7 cellular contexts compared by ENCODE assay signal in the genomic region with DNA sequence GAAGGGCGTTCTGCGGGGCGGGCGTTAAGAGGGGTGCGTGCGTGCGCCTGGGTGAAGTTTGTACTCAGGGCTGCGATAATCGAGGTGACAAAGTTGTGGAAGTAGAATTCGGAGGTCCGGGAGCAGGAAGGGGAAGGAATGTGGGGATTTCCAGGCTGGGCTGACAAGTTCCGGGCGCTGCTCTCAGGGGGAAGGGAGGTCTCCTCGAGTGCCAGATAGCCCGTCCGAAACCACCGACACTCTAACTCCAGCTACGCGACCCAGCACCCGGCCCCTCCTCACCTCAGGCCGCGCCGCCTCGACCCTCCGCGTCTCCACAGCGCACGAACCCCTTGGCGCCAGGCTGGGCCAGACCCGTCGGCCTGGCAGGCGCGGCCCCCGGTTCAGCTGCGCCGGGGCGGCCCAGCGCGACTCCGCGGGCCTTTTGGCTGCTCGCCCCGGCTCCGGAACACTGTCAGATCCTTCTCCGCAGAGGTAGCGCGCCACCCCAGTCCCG. TPM values are rescaled to one million over a fixed set of nuclear protein-coding genes. Genes with fewer than 3 reads are reported as not detected.
DNase-seq lines count a peak whose midpoint lies in the region; ATAC-seq and TF ChIP-seq lines count a peak whose summit lies in the region.

IL6ST (minus strand) TSS at position 462 of the 496 bp plus-strand sequence. CDS start 18,685 bp downstream, outside the sequence.

- H3K27me3 ChIP-seq in HUES64 (ENCODE audit: insufficient read depth, low read length), result no peaks in the 10 kb centered on the region
- no peaks in the 10 kb centered on the region for H3K27me3 ChIP-seq in naive thymus-derived CD4-positive, alpha-beta T cell (ENCODE audit: control insufficient read depth in 2 of 2, insufficient read depth in 2 of 2, low read length in 2 of 2)

- H3K27me3 Mint-ChIP-seq in activated CD8-positive, alpha-beta T cell treated with anti-CD3 and anti-CD28 coated beads, Interleukin-2, amount 10 ng/mL, durations not matched to agents 7 days and 5 days (ENCODE audit: low read depth), result no peaks in the 10 kb centered on the region
- no peaks in the 10 kb centered on the region for H3K27me3 Mint-ChIP-seq in naive thymus-derived CD4-positive, alpha-beta T cell

- peaks cover 18% of the 10 kb centered on the region for H3K36me3 Mint-ChIP-seq in activated CD8-positive, alpha-beta T cell treated with anti-CD3 and anti-CD28 coated beads, Interleukin-2, amount 10 ng/mL, durations not matched to agents 7 days and 5 days (ENCODE audit: low read depth)
- H3K36me3 Mint-ChIP-seq in naive thymus-derived CD4-positive, alpha-beta T cell, result peaks cover 15 to 32% (median 24%) of the 10 kb centered on the region in 5 donors

- POLR2A ChIA-PET in activated CD8-positive, alpha-beta T cell treated with anti-CD3 and anti-CD28 coated beads, Interleukin-2, amount 10 ng/mL, durations not matched to agents 7 days and 5 days (lab: Charles Lee), result interaction anchor here (0.6 to 2.6 kb wide), 10 partner anchors 10 to 193 kb away, joined by 3 to 12 read pairs (median 4); no protein-coding TSS in a partner anchor
- POLR2A ChIA-PET in naive thymus-derived CD4-positive, alpha-beta T cell (lab: Charles Lee), result interaction anchor here (0.7 to 9.0 kb wide), 42 partner anchors 8 to 206 kb away, joined by 3 to 97 read pairs (median 6); no protein-coding TSS in a partner anchor

- H3K4me1 ChIP-seq in HUES64 (ENCODE audit: insufficient read depth, low read length), result peaks cover 10% of the 10 kb centered on the region
- H3K4me1 ChIP-seq in naive thymus-derived CD4-positive, alpha-beta T cell (ENCODE audit: control insufficient read depth in 2 of 2, insufficient read depth in 2 of 2, low read length in 2 of 2), result peaks cover 10 to 12% of the 10 kb centered on the region in 2 donors

- peak within 1 kb of the TSS; percentile 79 for H3K4me3 ChIP-seq in HUES64 (ENCODE audit: low read length)
- peak within 1 kb of the TSS; percentile 94 for H3K4me3 ChIP-seq in naive thymus-derived CD4-positive, alpha-beta T cell (ENCODE audit: low read length)

- WGBS in HUES64, result under 1% methylated on average over 48 of the region's 48 CpGs

- peak; percentile 35 for DNase-seq in GM10266 (ENCODE audit: extremely low spot score)
- DNase-seq in activated CD8-positive, alpha-beta T cell treated with anti-CD3 and anti-CD28 coated beads, Interleukin-2, amount 10 ng/mL, durations not matched to agents 7 days and 5 days, result peak; percentile 65
- peak; percentile 68 for DNase-seq in fibroblast of gingiva (ENCODE audit: low read depth)
- peak in 4 of 9 donors; percentile 58 to 66 (median 62) for DNase-seq in naive thymus-derived CD4-positive, alpha-beta T cell
- DNase-seq in SK-N-DZ (ENCODE audit: low spot score), result no peak

- CTCF ChIA-PET in activated CD8-positive, alpha-beta T cell treated with anti-CD3 and anti-CD28 coated beads, Interleukin-2, amount 10 ng/mL, durations not matched to agents 7 days and 5 days (lab: Charles Lee), result interaction anchor here (0.8 to 4.2 kb wide), 3 partner anchors 12 to 107 kb away, joined by 3 to 14 read pairs (median 4); no protein-coding TSS in a partner anchor
- CTCF ChIA-PET in naive thymus-derived CD4-positive, alpha-beta T cell (lab: Charles Lee), result interaction anchor here (0.6 to 1.6 kb wide), 6 partner anchors 16 to 132 kb away, joined by 3 to 6 read pairs (median 3); no protein-coding TSS in a partner anchor

- H3K9me3 Mint-ChIP-seq in activated CD8-positive, alpha-beta T cell treated with anti-CD3 and anti-CD28 coated beads, Interleukin-2, amount 10 ng/mL, durations not matched to agents 7 days and 5 days (ENCODE audit: insufficient read depth), result no peaks in the 10 kb centered on the region
- peaks cover 0 to 5% (median 0%) of the 10 kb centered on the region in 11 donors for H3K9me3 Mint-ChIP-seq in naive thymus-derived CD4-positive, alpha-beta T cell

- peak within 1 kb of the TSS; percentile 95 for H3K27ac Mint-ChIP-seq in activated CD8-positive, alpha-beta T cell treated with anti-CD3 and anti-CD28 coated beads, Interleukin-2, amount 10 ng/mL, durations not matched to agents 7 days and 5 days
- peak within 1 kb of the TSS; percentile 95 to 100 (median 98) for H3K27ac Mint-ChIP-seq in naive thymus-derived CD4-positive, alpha-beta T cell

- peaks cover 61% of the 10 kb centered on the region for H3K4me1 Mint-ChIP-seq in activated CD8-positive, alpha-beta T cell treated with anti-CD3 and anti-CD28 coated beads, Interleukin-2, amount 10 ng/mL, durations not matched to agents 7 days and 5 days (ENCODE audit: low read depth)
- H3K4me1 Mint-ChIP-seq in naive thymus-derived CD4-positive, alpha-beta T cell, result peaks cover 30 to 61% (median 52%) of the 10 kb centered on the region in 7 donors

- H3K9me3 ChIP-seq in HUES64 (ENCODE audit: insufficient read depth, low read depth, low read length), result no peaks in the 10 kb centered on the region
- no peaks in the 10 kb centered on the region for H3K9me3 ChIP-seq in naive thymus-derived CD4-positive, alpha-beta T cell (ENCODE audit: control insufficient read depth in 2 of 3, low read length in 3 of 3)

- intact Hi-C loops in naive thymus-derived CD4-positive, alpha-beta T cell (cut with micrococcal nuclease), result loop anchor here (1.0 to 5.0 kb wide), 7 partner anchors 57 to 1178 kb away; partner anchors contain the start of gene MAP3K1 (in 2 of the 2)

- TF ChIP-seq CTCF in GM10266 (IDR thresholded peaks at IDR 0.05; ENCODE audit: control insufficient read depth, insufficient read depth, low read depth, missing control alignments), result no peak

- peak within 1 kb of the TSS; percentile 82 for H3K9ac ChIP-seq in HUES64 (ENCODE audit: low read depth, low read length)

- peak within 1 kb of the TSS; percentile 92 for H3K27ac ChIP-seq in HUES64 (ENCODE audit: low read depth, low read length)
- H3K27ac ChIP-seq in naive thymus-derived CD4-positive, alpha-beta T cell (ENCODE audit: low read depth, low read length), result peak within 1 kb of the TSS; percentile 99

- peak; percentile 43 for ATAC-seq in GM21526 (IDR thresholded peaks at IDR 0.05; ENCODE audit: low FRiP score, unreplicated experiment)
- ATAC-seq in activated CD8-positive, alpha-beta T cell treated with anti-CD3 and anti-CD28 coated beads, Interleukin-2, amount 10 ng/mL, durations not matched to agents 7 days and 5 days, result peak; percentile 28
- ATAC-seq in naive thymus-derived CD4-positive, alpha-beta T cell, result peak; percentile 20

- H3K4me3 Mint-ChIP-seq in activated CD8-positive, alpha-beta T cell treated with anti-CD3 and anti-CD28 coated beads, Interleukin-2, amount 10 ng/mL, durations not matched to agents 7 days and 5 days, result peak within 1 kb of the TSS; percentile 95
- H3K4me3 Mint-ChIP-seq in naive thymus-derived CD4-positive, alpha-beta T cell, result peak within 1 kb of the TSS; percentile 88 to 99 (median 96)

- no peaks in the 10 kb centered on the region for H3K36me3 ChIP-seq in HUES64 (ENCODE audit: insufficient read depth, low read length)
- peaks cover 0 to 8% (median 0%) of the 10 kb centered on the region in 3 experiments for H3K36me3 ChIP-seq in naive thymus-derived CD4-positive, alpha-beta T cell (ENCODE audit: control insufficient read depth in 2 of 3, insufficient read depth in 3 of 3, low read length in 3 of 3)

RNA-seq across cellular contexts. Expression of gene IL6ST, which starts in this region (rescaled TPM):
- 8.9 TPM for polyA plus RNA-seq in HUES64 (2013, experiment 1 of 2)
- polyA plus RNA-seq in HUES64 (2013, experiment 2 of 2), result 11.0 TPM
- 10 to 100 TPM; 28.3 to 37.3 TPM for total RNA-seq in activated CD8-positive, alpha-beta T cell treated with anti-CD3 and anti-CD28 coated beads, Interleukin-2, amount 10 ng/mL, durations not matched to agents 7 days and 5 days
- total RNA-seq in naive thymus-derived CD4-positive, alpha-beta T cell, result 100 to 1,000 TPM; 101 to 372 (median 346) TPM
- 100 to 1,000 TPM; 130 to 148 TPM for polyA plus RNA-seq in naive thymus-derived CD4-positive, alpha-beta T cell
- polyA plus RNA-seq in SK-N-DZ (2014; cell fraction: cytosol; rRNA removed), result 12.0 and 13.2 TPM in 2 replicates
- 8.9 and 11.2 TPM in 2 replicates for polyA plus RNA-seq in SK-N-DZ (2014; cell fraction: nucleus; rRNA removed)
